14 cellular contexts compared by ENCODE assay signal in genomic region chr15:40825661-40826088, GRCh38. TPM values are rescaled to one million over a fixed set of nuclear protein-coding genes. Genes with fewer than 3 reads are reported as not detected.
DNase-seq lines count a peak whose midpoint lies in the region; ATAC-seq and TF ChIP-seq lines count a peak whose summit lies in the region.
"Had no signal": no experiment of that assay in that cellular context is flagged by ENCODE, and none has a peak within 500 bp of the region (broad histone marks: within the 10 kb centered on the region; RNA-seq: fewer than 3 reads in every experiment).

No MANE protein-coding gene starts in this region.

- TF ChIP-seq CTCF in RWPE2 (IDR thresholded peaks at IDR 0.05; ENCODE audit: poor library complexity, severe bottlenecking) (no peak), smooth muscle cell (IDR thresholded peaks at IDR 0.05; ENCODE audit: borderline replicate concordance, insufficient read depth, poor library complexity, severe bottlenecking) (no peak), WERI-Rb-1 (IDR thresholded peaks at IDR 0.05; ENCODE audit: low read depth, low read length) (no peak)

- no peaks in the 10 kb centered on the region for H3K9me3 ChIP-seq in RWPE2 (ENCODE audit: severe bottlenecking)
- no peaks in the 10 kb centered on the region for H3K9me3 ChIP-seq in smooth muscle cell (replicated peaks; ENCODE audit: low read depth)
- no peaks in the 10 kb centered on the region for H3K9me3 ChIP-seq in effector memory CD4-positive, alpha-beta T cell (ENCODE audit: control insufficient read depth, low read length)
- no peaks in the 10 kb centered on the region for H3K9me3 ChIP-seq in WERI-Rb-1 (ENCODE audit: severe bottlenecking)
- H3K9me3 ChIP-seq: right lobe of liver, testis had no signal

- no peaks in the 10 kb centered on the region for H4K20me1 ChIP-seq in smooth muscle cell (ENCODE audit: low read depth)

- H3K27me3 ChIP-seq in RWPE2 (ENCODE audit: insufficient read depth, poor library complexity, severe bottlenecking), result no peaks in the 10 kb centered on the region
- H3K27me3 ChIP-seq in smooth muscle cell (ENCODE audit: low read depth), result no peaks in the 10 kb centered on the region
- no peaks in the 10 kb centered on the region for H3K27me3 ChIP-seq in effector memory CD4-positive, alpha-beta T cell (replicated peaks; ENCODE audit: control insufficient read depth, insufficient read depth, low read length, poor library complexity, severe bottlenecking)
- no peaks in the 10 kb centered on the region for H3K27me3 ChIP-seq in WERI-Rb-1 (ENCODE audit: insufficient read depth, low read depth, severe bottlenecking)
- H3K27me3 ChIP-seq: right lobe of liver, testis had no signal

- no peak overlapping the region for H3K4me2 ChIP-seq in smooth muscle cell

- peak; percentile 40 for DNase-seq in H4 (ENCODE audit: low spot score)
- DNase-seq in RWPE2 (ENCODE audit: low spot score), result no peak
- peak; percentile 36 for DNase-seq in glomerular visceral epithelial cell (ENCODE audit: extremely low spot score)
- no peak for DNase-seq in smooth muscle cell (lab: John Stamatoyannopoulos, UW; ENCODE audit: unreplicated experiment)
- DNase-seq in effector memory CD4-positive, alpha-beta T cell, result no peak
- DNase-seq in WERI-Rb-1, result no peak
- DNase-seq: DMS79 treated with DMSO at 0.1 percent for 48 hours, NCI-H510A treated with DMSO at 0.1 percent for 48 hours, right lobe of liver, SHP77 treated with DMSO at 0.1 percent for 48 hours, testis had no signal

- H2AFZ ChIP-seq in smooth muscle cell (ENCODE audit: low read depth), result no peak overlapping the region

- H3K27ac ChIP-seq in RWPE2 (ENCODE audit: poor library complexity, severe bottlenecking) (peak overlapping the region; percentile 14), smooth muscle cell (ENCODE audit: low read depth) (peak overlapping the region; percentile 50), WERI-Rb-1 (no peak overlapping the region)
- H3K27ac ChIP-seq in effector memory CD4-positive, alpha-beta T cell (ENCODE audit: insufficient read depth, low read length, poor library complexity, severe bottlenecking), result no peak overlapping the region
- H3K27ac ChIP-seq: right lobe of liver, testis had no signal

- no peak overlapping the region for H3K9ac ChIP-seq in smooth muscle cell (ENCODE audit: low read depth)

- ATAC-seq in RWPE2 (ENCODE audit: low read depth), result peak; percentile 62
- no peak for ATAC-seq in GM19324 (IDR thresholded peaks at IDR 0.05; ENCODE audit: low FRiP score, unreplicated experiment)
- ATAC-seq: WTC11 had no signal

- H3K4me3 ChIP-seq in RWPE2 (ENCODE audit: severe bottlenecking) (no peak overlapping the region), smooth muscle cell (no peak overlapping the region), WERI-Rb-1 (ENCODE audit: low read depth, low read length) (no peak overlapping the region)
- no peak overlapping the region for H3K4me3 ChIP-seq in effector memory CD4-positive, alpha-beta T cell (ENCODE audit: insufficient read depth, low read depth, low read length, poor library complexity, severe bottlenecking)
- H3K4me3 ChIP-seq: right lobe of liver, testis had no signal

- H3K79me2 ChIP-seq in smooth muscle cell (ENCODE audit: low read depth), result no peaks in the 10 kb centered on the region

- no peaks in the 10 kb centered on the region for H3F3A ChIP-seq in smooth muscle cell (ENCODE audit: low read depth)

- 55% methylated on average over 2 of the region's 2 CpGs for WGBS in smooth muscle cell (ENCODE audit: low lambda C conversion rate)

- H3K36me3 ChIP-seq in RWPE2 (ENCODE audit: low read depth) (no peaks in the 10 kb centered on the region), smooth muscle cell (ENCODE audit: low read depth) (no peaks in the 10 kb centered on the region), WERI-Rb-1 (no peaks in the 10 kb centered on the region)
- no peaks in the 10 kb centered on the region for H3K36me3 ChIP-seq in effector memory CD4-positive, alpha-beta T cell (ENCODE audit: control insufficient read depth, insufficient read depth, low read length)
- H3K36me3 ChIP-seq: right lobe of liver had no signal

- H3K4me1 ChIP-seq in RWPE2 (ENCODE audit: insufficient read depth, poor library complexity, severe bottlenecking), result peaks cover 24% of the 10 kb centered on the region
- H3K4me1 ChIP-seq in smooth muscle cell (ENCODE audit: low read depth), result no peaks in the 10 kb centered on the region
- no peaks in the 10 kb centered on the region for H3K4me1 ChIP-seq in effector memory CD4-positive, alpha-beta T cell (ENCODE audit: control insufficient read depth, insufficient read depth, low read length, poor library complexity, severe bottlenecking)
- H3K4me1 ChIP-seq: right lobe of liver, testis had no signal

RNA-seq across cellular contexts. Expression of gene PPP1R14D, which starts 2.8 kb away (rescaled TPM):
- total RNA-seq in H4 (2014; rRNA removed; shearing (Covaris generic)), result not detected in 2 replicates
- not detected in 2 replicates for total RNA-seq in smooth muscle cell
- not detected in 2 replicates for polyA plus RNA-seq in smooth muscle cell
- total RNA-seq: myocyte, right lobe of liver, WTC11 had no signal

RNA-seq across cellular contexts. Expression of gene SPINT1, which starts 18.2 kb away (rescaled TPM):
- 0.02 TPM in 1 of 2 replicates, not detected in the other for total RNA-seq in H4 (2014; rRNA removed; shearing (Covaris generic))
- 47.0 and 76.5 TPM in 2 replicates for total RNA-seq in smooth muscle cell
- 50.2 and 140 TPM in 2 replicates for polyA plus RNA-seq in smooth muscle cell
- total RNA-seq: myocyte had no signal

RNA-seq across cellular contexts. Expression of gene DNAJC17, which starts 18.4 kb away (rescaled TPM):
- 50.4 and 60.5 TPM in 2 replicates for total RNA-seq in H4 (2014; rRNA removed; shearing (Covaris generic))
- total RNA-seq in smooth muscle cell, result 23.7 and 25.0 TPM in 2 replicates
- polyA plus RNA-seq in smooth muscle cell, result 33.6 and 35.3 TPM in 2 replicates

RNA-seq across cellular contexts. Expression of gene ZFYVE19, which starts 18.8 kb away (rescaled TPM):
- total RNA-seq in H4 (2014; rRNA removed; shearing (Covaris generic)), result 29.4 and 32.2 TPM in 2 replicates
- 16.5 and 18.1 TPM in 2 replicates for total RNA-seq in smooth muscle cell
- polyA plus RNA-seq in smooth muscle cell, result 30.1 and 31.9 TPM in 2 replicates

RNA-seq across cellular contexts. Expression of gene RHOV, which starts 48.4 kb away (rescaled TPM):
- total RNA-seq in H4 (2014; rRNA removed; shearing (Covaris generic)), result 0.41 TPM in 1 of 2 replicates, not detected in the other
- total RNA-seq in smooth muscle cell, result 2.9 and 3.3 TPM in 2 replicates
- 3.0 and 10.3 TPM in 2 replicates for polyA plus RNA-seq in smooth muscle cell
- total RNA-seq: myocyte, right lobe of liver had no signal

Comparison
In these comparisons a context has a peak if more than half of its experiments do, and no peak if none do; other contexts are left out.
1. DNase-seq: peak in H4 (single experiment) and glomerular visceral epithelial cell (single experiment); none in RWPE2 (single experiment), smooth muscle cell (single experiment), effector memory CD4-positive, alpha-beta T cell (0 of 3) and WERI-Rb-1 (single experiment).
2. H3K27ac ChIP-seq: peak in RWPE2 (single experiment) and smooth muscle cell (single experiment); none in effector memory CD4-positive, alpha-beta T cell (single experiment) and WERI-Rb-1 (single experiment).
3. RNA of gene SPINT1, which starts 18.2 kb away (total RNA-seq): 47.0 to 76.5 TPM in smooth muscle cell; 0.02 TPM in H4; every median in the first group is over 10 times any median in the second.